In genomic region chr16:4537376-4538066, GRCh38 we compare ENCODE assay signal across 1 cellular context.
TF ChIP-seq lines count a peak whose summit lies in the region.

No MANE protein-coding gene starts in this region.

TF ChIP-seq in endothelial cell of umbilical vein, 7 proteins besides CTCF, POLR2A, EP300 and RAD21:
- no peak for TF ChIP-seq FOS (IDR thresholded peaks at IDR 0.05; ENCODE audit: borderline replicate concordance, insufficient read depth, low read length)
- TF ChIP-seq EZH2 (IDR thresholded peaks at IDR 0.05; ENCODE audit: borderline replicate concordance, low read depth, low read length, severe bottlenecking), result no peak
- TF ChIP-seq MYC (IDR thresholded peaks at IDR 0.05; ENCODE audit: low read depth, low read length), result no peak
- TF ChIP-seq MAX (IDR thresholded peaks at IDR 0.05; ENCODE audit: insufficient read depth, insufficient read length), result no peak
- no peak for TF ChIP-seq POLR2AphosphoS5 (IDR thresholded peaks at IDR 0.05; ENCODE audit: insufficient read depth, low read depth, low read length)
- TF ChIP-seq GATA2 (IDR thresholded peaks at IDR 0.05; ENCODE audit: insufficient read depth, insufficient read length, low read depth, low read length), result no peak
- no peak for TF ChIP-seq JUN (IDR thresholded peaks at IDR 0.05; ENCODE audit: borderline replicate concordance, insufficient read depth, insufficient read length, low read depth)
